Comparison of ENCODE assay signal across 8 cellular contexts in genomic region chr12:75505706-75506312, GRCh38. TPM values are rescaled to one million over a fixed set of nuclear protein-coding genes. Genes with fewer than 3 reads are reported as not detected.
DNase-seq lines count a peak whose midpoint lies in the region; ATAC-seq, FAIRE-seq and TF ChIP-seq lines count a peak whose summit lies in the region.

No MANE protein-coding gene starts in this region.

- H3K27ac Mint-ChIP-seq in endothelial cell (ENCODE audit: unreplicated experiment) = peak overlapping the region; percentile 2
- H3K27ac Mint-ChIP-seq in activated CD4-positive, alpha-beta memory T cell treated with anti-CD3 and anti-CD28 coated beads, Interleukin-2, amount 10 ng/mL, durations not matched to agents 7 days and 5 days = no peak overlapping the region

- peaks cover 11% of the 10 kb centered on the region for H3K4me1 Mint-ChIP-seq in endothelial cell (ENCODE audit: unreplicated experiment)
- H3K4me1 Mint-ChIP-seq in activated CD4-positive, alpha-beta memory T cell treated with anti-CD3 and anti-CD28 coated beads, Interleukin-2, amount 10 ng/mL, durations not matched to agents 7 days and 5 days = peaks cover 28% of the 10 kb centered on the region

- H3K36me3 ChIP-seq in heart left ventricle (peaks cover 0 to 76% (median 70%) of the 10 kb centered on the region in 9 donors), small intestine (ENCODE audit: control insufficient read depth in 2 of 2, insufficient read depth in 2 of 2, low read length in 2 of 2) (peaks cover 0 to 2% of the 10 kb centered on the region in 2 donors)

- no peak for ATAC-seq in heart left ventricle

- TF ChIP-seq POLR2A in heart left ventricle (IDR thresholded peaks at IDR 0.05) = no peak

- H3K27ac ChIP-seq in heart left ventricle (no peak overlapping the region), small intestine (ENCODE audit: low read depth in 1 of 2, low read length in 1 of 2) (no peak overlapping the region)

- H3K36me3 Mint-ChIP-seq in endothelial cell (ENCODE audit: low read depth, unreplicated experiment) = peaks cover 4% of the 10 kb centered on the region
- peaks cover 38% of the 10 kb centered on the region for H3K36me3 Mint-ChIP-seq in activated CD4-positive, alpha-beta memory T cell treated with anti-CD3 and anti-CD28 coated beads, Interleukin-2, amount 10 ng/mL, durations not matched to agents 7 days and 5 days (ENCODE audit: low read depth)

- CTCF ChIA-PET in activated CD4-positive, alpha-beta memory T cell treated with anti-CD3 and anti-CD28 coated beads, Interleukin-2, amount 10 ng/mL, durations not matched to agents 7 days and 5 days (lab: Charles Lee) = interaction anchor here (1.0 to 6.3 kb wide), 5 partner anchors 20 to 171 kb away, joined by 3 to 65 read pairs (median 11); partner anchors contain the start of genes GLIPR1L1 and GLIPR1L2

- TF ChIP-seq CTCF in heart left ventricle (IDR thresholded peaks at IDR 0.05) (peak; percentile 21 to 66 (median 49)), endothelial cell (IDR thresholded peaks at IDR 0.05; ENCODE audit: unreplicated experiment) (peak; percentile 74)

- DNase-seq in heart left ventricle = no peak
- no peak for DNase-seq in cardiac septum (ENCODE audit: low spot score)
- DNase-seq in NCI-H2227 treated with DMSO at 0.1 percent for 48 hours (lab: John Stamatoyannopoulos, UW) = peak; percentile 28
- no peak for DNase-seq in endothelial cell (ENCODE audit: low spot score)
- DNase-seq in small intestine = no peak
- no peak for DNase-seq in NCI-H2107 (lab: John Stamatoyannopoulos, UW)
- no peak for DNase-seq in NCI-H1048 (lab: John Stamatoyannopoulos, UW)
- no peak for DNase-seq in activated CD4-positive, alpha-beta memory T cell treated with anti-CD3 and anti-CD28 coated beads, Interleukin-2, amount 10 ng/mL, durations not matched to agents 7 days and 5 days

- H3K9me3 Mint-ChIP-seq in endothelial cell (ENCODE audit: unreplicated experiment) = no peaks in the 10 kb centered on the region
- H3K9me3 Mint-ChIP-seq in activated CD4-positive, alpha-beta memory T cell treated with anti-CD3 and anti-CD28 coated beads, Interleukin-2, amount 10 ng/mL, durations not matched to agents 7 days and 5 days = no peaks in the 10 kb centered on the region

- H3K4me3 ChIP-seq in heart left ventricle = no peak overlapping the region
- no peak overlapping the region for H3K4me3 ChIP-seq in small intestine (ENCODE audit: low read depth in 1 of 2, low read length in 2 of 2)

- intact Hi-C loops in heart left ventricle (cut with DNase I) = loop anchor here in 8 of 10 donors (2.0 to 10.0 kb wide), 4 partner anchors 111 to 174 kb away; partner anchors contain the start of genes CAPS2 (in 6 of the 8), GLIPR1L1 (in 6 of the 8) and GLIPR1L2 (in 2 of the 8)
- intact Hi-C loops in cardiac septum (cut with DNase I) = loop anchor here (10.0 kb wide), 1 partner anchor 171 kb away; the partner anchor contains the start of genes CAPS2 and GLIPR1L1

- H3K27me3 Mint-ChIP-seq in endothelial cell (ENCODE audit: unreplicated experiment) = peaks cover 6% of the 10 kb centered on the region
- no peaks in the 10 kb centered on the region for H3K27me3 Mint-ChIP-seq in activated CD4-positive, alpha-beta memory T cell treated with anti-CD3 and anti-CD28 coated beads, Interleukin-2, amount 10 ng/mL, durations not matched to agents 7 days and 5 days

- H3K9me3 ChIP-seq in heart left ventricle = no peaks in the 10 kb centered on the region
- H3K9me3 ChIP-seq in small intestine (ENCODE audit: control insufficient read depth, low read depth) = no peaks in the 10 kb centered on the region

- peaks cover 0 to 33% (median 12%) of the 10 kb centered on the region in 12 donors for H3K4me1 ChIP-seq in heart left ventricle
- H3K4me1 ChIP-seq in small intestine (ENCODE audit: control insufficient read depth in 2 of 2, insufficient read depth in 1 of 2, low read depth in 1 of 2, low read length in 1 of 2) = peaks cover 0 to 2% of the 10 kb centered on the region in 2 donors

- POLR2A ChIA-PET in activated CD4-positive, alpha-beta memory T cell treated with anti-CD3 and anti-CD28 coated beads, Interleukin-2, amount 10 ng/mL, durations not matched to agents 7 days and 5 days (lab: Charles Lee) = interaction anchor here (1.5 kb wide), 1 partner anchor 526 kb away, joined by 4 read pairs; the partner anchor contains the start of gene PHLDA1

- H3K27me3 ChIP-seq in heart left ventricle = no peaks in the 10 kb centered on the region
- H3K27me3 ChIP-seq in small intestine (ENCODE audit: control insufficient read depth in 2 of 2, insufficient read depth in 2 of 2, low read length in 2 of 2) = no peaks in the 10 kb centered on the region

- H3K4me3 Mint-ChIP-seq in endothelial cell (ENCODE audit: unreplicated experiment) = no peak overlapping the region
- H3K4me3 Mint-ChIP-seq in activated CD4-positive, alpha-beta memory T cell treated with anti-CD3 and anti-CD28 coated beads, Interleukin-2, amount 10 ng/mL, durations not matched to agents 7 days and 5 days = no peak overlapping the region

- FAIRE-seq in small intestine (lab: Jason Lieb, UNC) = peak; percentile 26

- 59 to 72% (median 64%) methylated on average over 2 of the region's 2 CpGs for WGBS in heart left ventricle, 4 donors
- 70 to 72% (median 70%) methylated on average over 2 of the region's 2 CpGs for WGBS in small intestine, 3 donors

RNA-seq across cellular contexts. Expression of gene KRR1, which starts 5.6 kb away (rescaled TPM):
- total RNA-seq in heart left ventricle (10 to 100 TPM; 16.4 to 42.6 (median 31.1) TPM), cardiac septum (38.1 TPM), endothelial cell (ENCODE audit: unreplicated experiment) (53.2 TPM)
- polyA plus RNA-seq in heart left ventricle (10 to 100 TPM in 1 of 2 donors, 1 to 10 TPM in 1; 9.3 to 20.9 TPM), small intestine (10 to 100 TPM in 2 of 3 donors, 1 to 10 TPM in 1; 10.0 to 21.1 (median 12.3) TPM)
- total RNA-seq in activated CD4-positive, alpha-beta memory T cell treated with anti-CD3 and anti-CD28 coated beads, Interleukin-2, amount 10 ng/mL, durations not matched to agents 7 days and 5 days = 10 to 100 TPM; 61.8 to 67.2 TPM

RNA-seq across cellular contexts. Expression of gene GLIPR1, which starts 25.3 kb away (rescaled TPM):
- total RNA-seq in heart left ventricle (10 to 100 TPM in 3 of 9 donors, 1 to 10 TPM in 6; 3.2 to 58.6 (median 7.4) TPM), cardiac septum (7.8 TPM), endothelial cell (ENCODE audit: unreplicated experiment) (0.38 TPM)
- polyA plus RNA-seq in heart left ventricle (1 to 10 TPM; 1.2 to 2.7 TPM), small intestine (1 to 10 TPM; 2.5 to 3.2 (median 2.7) TPM)
- total RNA-seq in activated CD4-positive, alpha-beta memory T cell treated with anti-CD3 and anti-CD28 coated beads, Interleukin-2, amount 10 ng/mL, durations not matched to agents 7 days and 5 days = 10 to 100 TPM; 52.3 to 54.7 TPM
